13 cellular contexts compared by ENCODE assay signal in the genomic region with DNA sequence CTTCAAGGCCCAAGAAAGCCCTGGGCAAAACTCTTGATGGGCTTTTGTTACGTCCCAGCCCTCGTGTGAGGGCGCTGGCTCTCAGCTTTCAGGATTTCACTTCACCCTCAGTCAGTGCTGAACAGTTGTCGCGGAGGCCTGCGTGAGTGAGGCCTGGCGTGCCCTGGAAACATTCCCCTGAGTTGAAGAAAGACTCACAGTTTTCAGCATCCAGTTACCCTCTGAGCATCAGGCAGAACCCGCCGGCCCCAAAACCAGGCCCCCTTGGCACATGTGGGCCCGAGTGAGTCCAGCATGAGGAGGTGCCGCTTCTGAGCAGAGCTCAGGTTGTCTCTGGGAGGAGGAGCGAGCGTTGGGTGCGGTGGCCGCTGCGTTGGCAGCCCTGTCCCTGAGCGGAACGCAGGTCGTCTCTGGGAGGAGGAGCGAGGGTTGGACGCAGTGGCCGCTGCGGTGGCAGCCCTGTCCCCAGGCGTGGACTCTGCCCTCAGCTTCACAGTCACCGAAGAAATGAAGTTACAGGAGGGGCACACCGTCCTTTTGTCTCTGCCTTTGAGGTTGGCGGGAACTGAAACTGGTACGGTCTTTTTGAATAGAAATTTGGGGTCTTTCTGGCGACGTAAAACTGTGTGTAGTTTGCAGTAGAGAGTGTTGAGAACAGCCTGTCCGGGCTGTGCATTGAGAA. TPM values are rescaled to one million over a fixed set of nuclear protein-coding genes. Genes with fewer than 3 reads are reported as not detected.
DNase-seq lines count a peak whose midpoint lies in the region; ATAC-seq and TF ChIP-seq lines count a peak whose summit lies in the region.
"Had no signal": no experiment of that assay in that cellular context is flagged by ENCODE, and none has a peak within 500 bp of the region (broad histone marks: within the 10 kb centered on the region; RNA-seq: fewer than 3 reads in every experiment).

A gene with protein sequence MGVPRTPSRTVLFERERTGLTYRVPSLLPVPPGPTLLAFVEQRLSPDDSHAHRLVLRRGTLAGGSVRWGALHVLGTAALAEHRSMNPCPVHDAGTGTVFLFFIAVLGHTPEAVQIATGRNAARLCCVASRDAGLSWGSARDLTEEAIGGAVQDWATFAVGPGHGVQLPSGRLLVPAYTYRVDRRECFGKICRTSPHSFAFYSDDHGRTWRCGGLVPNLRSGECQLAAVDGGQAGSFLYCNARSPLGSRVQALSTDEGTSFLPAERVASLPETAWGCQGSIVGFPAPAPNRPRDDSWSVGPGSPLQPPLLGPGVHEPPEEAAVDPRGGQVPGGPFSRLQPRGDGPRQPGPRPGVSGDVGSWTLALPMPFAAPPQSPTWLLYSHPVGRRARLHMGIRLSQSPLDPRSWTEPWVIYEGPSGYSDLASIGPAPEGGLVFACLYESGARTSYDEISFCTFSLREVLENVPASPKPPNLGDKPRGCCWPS (plus strand): TSS at position 493 of the 682 bp plus-strand sequence. CDS start 5,292 bp downstream, outside the sequence.

- H3K27me3 ChIP-seq in CD4-positive, alpha-beta T cell (ENCODE audit: control insufficient read depth, insufficient read depth, low read length), result no peaks in the 10 kb centered on the region
- H3K27me3 ChIP-seq in right atrium auricular region, result no peaks in the 10 kb centered on the region

- H3K27ac ChIP-seq in CD4-positive, alpha-beta T cell (ENCODE audit: low read depth, low read length), result no peak within 1 kb of the TSS
- H3K27ac ChIP-seq in SK-N-MC (peak within 1 kb of the TSS; percentile 83), right atrium auricular region (peak within 1 kb of the TSS; percentile 78 to 84)
- H3K27ac ChIP-seq: pancreas had no signal

- H3K27me3 Mint-ChIP-seq in CD4-positive, alpha-beta T cell, result peaks cover 15% of the 10 kb centered on the region
- no peaks in the 10 kb centered on the region for H3K27me3 Mint-ChIP-seq in neural crest cell (ENCODE audit: low read depth)

- H3K36me3 Mint-ChIP-seq in CD4-positive, alpha-beta T cell (ENCODE audit: low read depth), result no peaks in the 10 kb centered on the region
- no peaks in the 10 kb centered on the region for H3K36me3 Mint-ChIP-seq in neural crest cell (ENCODE audit: low read depth)
- H3K36me3 Mint-ChIP-seq: activated CD8-positive, alpha-beta memory T cell treated with anti-CD3 and anti-CD28 coated beads, Interleukin-2, amount 10 ng/mL, durations not matched to agents 7 days and 5 days had no signal

- CTCF ChIA-PET in CD4-positive, alpha-beta T cell (lab: Charles Lee), result no interaction called here

- no peaks in the 10 kb centered on the region for H3K9me3 ChIP-seq in CD4-positive, alpha-beta T cell (ENCODE audit: control insufficient read depth, low read length)
- H3K9me3 ChIP-seq in SK-N-MC (ENCODE audit: low read depth, low read length), result no peaks in the 10 kb centered on the region
- no peaks in the 10 kb centered on the region for H3K9me3 ChIP-seq in right atrium auricular region
- H3K9me3 ChIP-seq: pancreas had no signal

- peaks cover 0 to 32% of the 10 kb centered on the region in 2 donors for H3K4me1 ChIP-seq in right atrium auricular region

- H3K27ac Mint-ChIP-seq in CD4-positive, alpha-beta T cell, result no peak within 1 kb of the TSS
- peak within 1 kb of the TSS; percentile 91 for H3K27ac Mint-ChIP-seq in neural crest cell (ENCODE audit: unreplicated experiment)
- H3K27ac Mint-ChIP-seq: activated CD8-positive, alpha-beta memory T cell treated with anti-CD3 and anti-CD28 coated beads, Interleukin-2, amount 10 ng/mL, durations not matched to agents 7 days and 5 days had no signal

- DNase-seq in CD4-positive, alpha-beta T cell, result no peak
- DNase-seq in SK-N-MC (ENCODE audit: low read depth, low spot score), result no peak
- no peak for DNase-seq in right atrium auricular region (ENCODE audit: low spot score)
- DNase-seq in neural crest cell (ENCODE audit: low read depth, low spot score), result no peak
- no peak for DNase-seq in CD1c-positive myeloid dendritic cell (ENCODE audit: extremely low spot score)
- DNase-seq in RPMI8226, result no peak
- DNase-seq in DMS79 (lab: John Stamatoyannopoulos, UW), result no peak
- DNase-seq: activated CD8-positive, alpha-beta memory T cell treated with anti-CD3 and anti-CD28 coated beads, Interleukin-2, amount 10 ng/mL, durations not matched to agents 7 days and 5 days; amygdala; PC-3 had no signal

- no peaks in the 10 kb centered on the region for H3K9me3 Mint-ChIP-seq in CD4-positive, alpha-beta T cell
- no peaks in the 10 kb centered on the region for H3K9me3 Mint-ChIP-seq in neural crest cell

- H3K4me1 Mint-ChIP-seq in CD4-positive, alpha-beta T cell (ENCODE audit: low read depth), result peaks cover 5% of the 10 kb centered on the region
- peaks cover 15% of the 10 kb centered on the region for H3K4me1 Mint-ChIP-seq in neural crest cell

- no peak within 1 kb of the TSS for H3K4me3 ChIP-seq in SK-N-MC
- no peak within 1 kb of the TSS for H3K4me3 ChIP-seq in right atrium auricular region
- H3K4me3 ChIP-seq: pancreas had no signal

- no peak for TF ChIP-seq CTCF in CD4-positive, alpha-beta T cell (IDR thresholded peaks at IDR 0.05)
- TF ChIP-seq CTCF in right atrium auricular region (IDR thresholded peaks at IDR 0.05) (no peak), neural crest cell (conservative IDR thresholded peaks at IDR 0.05) (no peak)

- intact Hi-C loops in CD4-positive, alpha-beta T cell (cut with DNase I, micrococcal nuclease), result no loop called here

- peak within 1 kb of the TSS; percentile 47 for H3K9ac ChIP-seq in SK-N-MC (ENCODE audit: insufficient read length)

- POLR2A ChIA-PET in CD4-positive, alpha-beta T cell (lab: Charles Lee), result no interaction called here

- H3K4me3 Mint-ChIP-seq in CD4-positive, alpha-beta T cell, result peak within 1 kb of the TSS; percentile 30
- H3K4me3 Mint-ChIP-seq in neural crest cell, result peak within 1 kb of the TSS; percentile 67
- H3K4me3 Mint-ChIP-seq: activated CD8-positive, alpha-beta memory T cell treated with anti-CD3 and anti-CD28 coated beads, Interleukin-2, amount 10 ng/mL, durations not matched to agents 7 days and 5 days had no signal

- ATAC-seq in CD4-positive, alpha-beta T cell (ENCODE audit: poor library complexity), result no peak
- no peak for ATAC-seq in HG03457 (IDR thresholded peaks at IDR 0.05; ENCODE audit: unreplicated experiment)
- ATAC-seq: activated CD8-positive, alpha-beta memory T cell treated with anti-CD3 and anti-CD28 coated beads, Interleukin-2, amount 10 ng/mL, durations not matched to agents 7 days and 5 days; HCT116; pancreas; PC-3 had no signal

- H3K36me3 ChIP-seq in SK-N-MC (ENCODE audit: insufficient read depth, low read length), result no peaks in the 10 kb centered on the region
- no peaks in the 10 kb centered on the region for H3K36me3 ChIP-seq in right atrium auricular region
- H3K36me3 ChIP-seq: pancreas had no signal

RNA-seq across cellular contexts. Expression of the gene that starts here (rescaled TPM):
- total RNA-seq in CD4-positive, alpha-beta T cell, result 1 to 10 TPM; 4.3 to 6.8 TPM
- total RNA-seq in right atrium auricular region (under 1 TPM in 1 of 2 donors, not detected in 1; 0.31 TPM), neural crest cell (0.14 and 0.25 TPM in 2 replicates)
- total RNA-seq: pancreas, PC-3 had no signal
